Comparison of ENCODE assay signal across 8 cellular contexts in the genomic region with DNA sequence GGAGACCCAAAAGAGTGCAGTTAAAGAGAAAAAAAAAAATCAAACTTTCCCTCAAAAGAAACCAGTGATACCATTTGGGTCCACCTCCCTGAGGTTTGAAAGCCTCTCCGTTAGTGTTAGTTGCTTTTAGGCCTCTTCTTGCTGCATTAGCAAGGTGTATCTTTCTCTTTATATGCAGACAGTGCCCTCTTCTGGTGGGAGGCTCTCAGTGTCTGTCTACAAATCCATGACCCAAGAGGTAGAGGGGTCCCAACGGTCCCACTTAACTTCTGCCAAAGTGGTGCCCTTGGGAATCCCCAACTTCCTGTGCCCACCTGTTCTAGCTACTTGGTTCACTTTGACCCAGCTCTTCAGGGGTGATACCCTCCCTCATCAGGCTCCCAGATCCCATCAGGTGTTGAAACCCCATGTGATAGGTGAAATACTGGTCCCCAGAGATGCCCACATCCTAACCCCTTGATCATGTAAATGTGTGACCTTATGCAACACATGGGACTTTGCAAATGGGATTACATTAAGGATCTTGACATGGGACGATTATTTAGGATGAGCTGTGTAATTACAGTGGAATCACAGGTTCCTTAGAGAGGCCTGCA.
A peak's percentile ranks its signal among the peaks of the same experiment; 100 is the strongest.
DNase-seq lines count a peak whose midpoint lies in the region; ATAC-seq and TF ChIP-seq lines count a peak whose summit lies in the region.

No MANE protein-coding gene starts in this region.

- no peak for TF ChIP-seq POLR2A in testis (IDR thresholded peaks at IDR 0.05)

- H3K4me3 Mint-ChIP-seq in activated T-helper 1 cell treated with anti-CD3 and anti-CD28 coated beads, Interleukin-12 subunit alpha, Interleukin-12 subunit beta, Interleukin-2, Interleukin-4 antibody, amounts not matched to agents 30 ng/mL and 10 ng/mL and 1 ng/mL, durations not matched to agents 14 hours and 24 hours and 36 hours = no peak overlapping the region
- peak overlapping the region in 4 of 5 donors; percentile 5 to 38 (median 11) for H3K4me3 Mint-ChIP-seq in immature natural killer cell

- intact Hi-C loops in activated T-helper 1 cell treated with anti-CD3 and anti-CD28 coated beads, Interleukin-12 subunit alpha, Interleukin-12 subunit beta, Interleukin-2, Interleukin-4 antibody, amounts not matched to agents 30 ng/mL and 10 ng/mL and 1 ng/mL, durations not matched to agents 14 hours and 24 hours and 36 hours (cut with micrococcal nuclease) = loop anchor here (1.0 kb wide), 2 partner anchors 127 to 954 kb away; a partner anchor contains a TSS
- intact Hi-C loops in testis (cut with DNase I; ENCODE audit: low total_unique reads) = no loop called here

- peaks cover 42% of the 10 kb centered on the region for H3K9me3 Mint-ChIP-seq in activated T-helper 1 cell treated with anti-CD3 and anti-CD28 coated beads, Interleukin-12 subunit alpha, Interleukin-12 subunit beta, Interleukin-2, Interleukin-4 antibody, amounts not matched to agents 30 ng/mL and 10 ng/mL and 1 ng/mL, durations not matched to agents 14 hours and 24 hours and 36 hours
- H3K9me3 Mint-ChIP-seq in immature natural killer cell = peaks cover 31 to 50% (median 44%) of the 10 kb centered on the region in 6 donors

- H3K4me3 ChIP-seq in AG09309 (ENCODE audit: control insufficient read depth, low read depth, low read length) (no peak overlapping the region), testis (no peak overlapping the region)

- peaks cover 28% of the 10 kb centered on the region for H3K4me1 Mint-ChIP-seq in activated T-helper 1 cell treated with anti-CD3 and anti-CD28 coated beads, Interleukin-12 subunit alpha, Interleukin-12 subunit beta, Interleukin-2, Interleukin-4 antibody, amounts not matched to agents 30 ng/mL and 10 ng/mL and 1 ng/mL, durations not matched to agents 14 hours and 24 hours and 36 hours (ENCODE audit: low read depth)
- peaks cover 47 to 52% of the 10 kb centered on the region in 2 donors for H3K4me1 Mint-ChIP-seq in immature natural killer cell

- H3K36me3 ChIP-seq in testis (ENCODE audit: low read depth, missing control alignments) = no peaks in the 10 kb centered on the region

- peak; percentile 88 for ATAC-seq in GM19395 (IDR thresholded peaks at IDR 0.05; ENCODE audit: unreplicated experiment)
- ATAC-seq in HG02623 (IDR thresholded peaks at IDR 0.05; ENCODE audit: unreplicated experiment) = no peak

- peak overlapping the region; percentile 10 for H3K27ac Mint-ChIP-seq in activated T-helper 1 cell treated with anti-CD3 and anti-CD28 coated beads, Interleukin-12 subunit alpha, Interleukin-12 subunit beta, Interleukin-2, Interleukin-4 antibody, amounts not matched to agents 30 ng/mL and 10 ng/mL and 1 ng/mL, durations not matched to agents 14 hours and 24 hours and 36 hours
- peak overlapping the region in 3 of 6 donors; percentile 51 to 76 (median 64) for H3K27ac Mint-ChIP-seq in immature natural killer cell

- no peaks in the 10 kb centered on the region for H3K4me1 ChIP-seq in testis

- DNase-seq in AG09309 (ENCODE audit: low read depth) = no peak
- DNase-seq in HuH-7 (ENCODE audit: low spot score) = peak; percentile 6
- DNase-seq in activated T-helper 1 cell treated with anti-CD3 and anti-CD28 coated beads, Interleukin-12 subunit alpha, Interleukin-12 subunit beta, Interleukin-2, Interleukin-4 antibody, amounts not matched to agents 30 ng/mL and 10 ng/mL and 1 ng/mL, durations not matched to agents 14 hours and 24 hours and 36 hours (ENCODE audit: low spot score) = peak; percentile 25
- peak in 2 of 3 donors; percentile 35 to 38 for DNase-seq in immature natural killer cell
- peak; percentile 81 for DNase-seq in testis
- no peak for DNase-seq in globus pallidus (ENCODE audit: low spot score)

- H3K27me3 ChIP-seq in testis = no peaks in the 10 kb centered on the region

- H3K9me3 ChIP-seq in testis = no peaks in the 10 kb centered on the region

- peak; percentile 58 for TF ChIP-seq CTCF in AG09309 (IDR thresholded peaks at IDR 0.05; ENCODE audit: control insufficient read depth, insufficient read depth, low read depth, low read length, missing control alignments)
- TF ChIP-seq CTCF in testis (IDR thresholded peaks at IDR 0.05) = peak; percentile 38 to 64 (median 60)

- H3K27me3 Mint-ChIP-seq in activated T-helper 1 cell treated with anti-CD3 and anti-CD28 coated beads, Interleukin-12 subunit alpha, Interleukin-12 subunit beta, Interleukin-2, Interleukin-4 antibody, amounts not matched to agents 30 ng/mL and 10 ng/mL and 1 ng/mL, durations not matched to agents 14 hours and 24 hours and 36 hours (ENCODE audit: insufficient read depth) = no peaks in the 10 kb centered on the region
- peaks cover 20 to 42% (median 34%) of the 10 kb centered on the region in 3 donors for H3K27me3 Mint-ChIP-seq in immature natural killer cell (ENCODE audit: low read depth in 3 of 3)

- peaks cover 81% of the 10 kb centered on the region for H3K36me3 Mint-ChIP-seq in activated T-helper 1 cell treated with anti-CD3 and anti-CD28 coated beads, Interleukin-12 subunit alpha, Interleukin-12 subunit beta, Interleukin-2, Interleukin-4 antibody, amounts not matched to agents 30 ng/mL and 10 ng/mL and 1 ng/mL, durations not matched to agents 14 hours and 24 hours and 36 hours (ENCODE audit: low read depth)
- peaks cover 68 to 90% (median 83%) of the 10 kb centered on the region in 3 donors for H3K36me3 Mint-ChIP-seq in immature natural killer cell

- H3K27ac ChIP-seq in testis = no peak overlapping the region

- WGBS in testis, 2 donors = 42 to 50% methylated on average over 3 of the region's 3 CpGs

Comparison
In these comparisons a context has a peak if more than half of its experiments do, and no peak if none do; other contexts are left out.
1. DNase-seq: peak in HuH-7 (single experiment), activated T-helper 1 cell treated with anti-CD3 and anti-CD28 coated beads, Interleukin-12 subunit alpha, Interleukin-12 subunit beta, Interleukin-2, Interleukin-4 antibody, amounts not matched to agents 30 ng/mL and 10 ng/mL and 1 ng/mL, durations not matched to agents 14 hours and 24 hours and 36 hours (single experiment), immature natural killer cell (2 of 3) and testis (single experiment); none in AG09309 (single experiment) and globus pallidus (single experiment).